In the genomic region with DNA sequence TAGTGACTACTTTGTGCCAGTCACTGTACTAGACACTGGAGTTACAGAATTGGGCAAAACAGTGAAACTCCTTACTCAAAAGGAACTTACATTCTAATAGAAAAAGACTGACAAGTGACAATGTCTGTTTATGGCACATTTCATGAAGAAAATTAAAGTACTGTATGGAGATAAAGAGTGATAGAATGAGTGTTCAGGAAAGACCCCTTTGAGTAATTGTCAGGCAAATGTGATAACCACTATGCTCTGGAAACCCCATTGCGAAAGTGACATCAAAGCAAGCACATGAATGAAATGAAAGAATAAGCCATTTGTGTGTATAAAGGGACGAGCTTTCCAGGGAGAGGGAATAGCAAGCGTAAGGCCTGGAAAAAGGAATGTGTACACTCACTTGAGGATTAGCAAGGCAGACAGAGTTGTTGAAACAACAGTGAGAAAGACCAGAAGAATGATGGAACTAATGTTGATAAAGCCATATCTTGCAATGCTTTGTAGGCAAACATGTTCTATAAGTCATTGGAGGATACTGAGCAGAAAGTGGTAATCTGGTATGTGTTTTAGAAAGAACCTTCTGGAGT, we compare ENCODE assay signal across 28 cellular contexts.
DNase-seq lines count a peak whose midpoint lies in the region; ATAC-seq, FAIRE-seq and TF ChIP-seq lines count a peak whose summit lies in the region.
"Had no signal": no experiment of that assay in that cellular context is flagged by ENCODE, and none has a peak within 500 bp of the region (broad histone marks: within the 10 kb centered on the region; RNA-seq: fewer than 3 reads in every experiment).

No MANE protein-coding gene starts in this region.

- H2AFZ ChIP-seq in neuronal stem cell (ENCODE audit: low read length): peak overlapping the region; percentile 52

- H3K4me3 ChIP-seq in cardiac fibroblast (replicated peaks in 1 of 2; ENCODE audit: low read depth in 2 of 2, low read length in 2 of 2) (no peak overlapping the region), neuronal stem cell (ENCODE audit: low read length in 2 of 2) (no peak overlapping the region)
- no peak overlapping the region for H3K4me3 ChIP-seq in CD4-positive, alpha-beta memory T cell (ENCODE audit: low read length in 2 of 2)
- H3K4me3 ChIP-seq: BLaER1, stomach, thyroid gland had no signal

- H3K9me3 Mint-ChIP-seq in stimulated activated naive CD8-positive, alpha-beta T cell treated with anti-CD3 and anti-CD28 coated beads, Interleukin-15, amount 100 ng/mL, for 72 hours: peaks cover 0 to 8% of the 10 kb centered on the region in 2 donors
- H3K9me3 Mint-ChIP-seq in CD4-positive, alpha-beta memory T cell: peaks cover 0 to 11% (median 3%) of the 10 kb centered on the region in 8 donors
- H3K9me3 Mint-ChIP-seq: activated CD4-positive, alpha-beta T cell treated with anti-CD3 and anti-CD28 coated beads, Interleukin-2, amount 10 ng/mL, durations not matched to agents 24 days and 14 days had no signal

- no peak overlapping the region for H4K91ac ChIP-seq in neuronal stem cell (ENCODE audit: low read depth, low read length, poor library complexity)

- H3K18ac ChIP-seq in neuronal stem cell (ENCODE audit: low read length): no peak overlapping the region

- no peak overlapping the region for H3K27ac ChIP-seq in neuronal stem cell (replicated peaks; ENCODE audit: low read length)
- H3K27ac ChIP-seq in CD4-positive, alpha-beta memory T cell (ENCODE audit: low read depth, low read length): no peak overlapping the region
- H3K27ac ChIP-seq: BLaER1, HL-60, stomach, thyroid gland, WERI-Rb-1 had no signal

- POLR2A ChIA-PET in CD4-positive, alpha-beta memory T cell (lab: Charles Lee; ENCODE audit: partially characterized antibody): no interaction called here

- H3K9ac ChIP-seq in neuronal stem cell (ENCODE audit: low read depth, low read length, poor library complexity): no peak overlapping the region
- H3K9ac ChIP-seq: BLaER1 had no signal

- CTCF ChIA-PET in CD4-positive, alpha-beta memory T cell (lab: Charles Lee; ENCODE audit: partially characterized antibody): no interaction called here

- no peak overlapping the region for H2AK5ac ChIP-seq in neuronal stem cell (ENCODE audit: low read depth, low read length)

- no peak overlapping the region for H3K14ac ChIP-seq in neuronal stem cell (ENCODE audit: low read length)

- H3K36me3 ChIP-seq in neuronal stem cell (replicated peaks in 1 of 2; ENCODE audit: control insufficient read depth in 2 of 2, insufficient read depth in 2 of 2, low read length in 2 of 2): no peaks in the 10 kb centered on the region
- no peaks in the 10 kb centered on the region for H3K36me3 ChIP-seq in CD4-positive, alpha-beta memory T cell (ENCODE audit: insufficient read depth, low read length)
- H3K36me3 ChIP-seq: BLaER1, stomach, thyroid gland, WERI-Rb-1 had no signal

- no peak overlapping the region for H3K23ac ChIP-seq in neuronal stem cell (ENCODE audit: low read depth, low read length, poor library complexity)

- no peak overlapping the region for H3K27ac Mint-ChIP-seq in stimulated activated naive CD8-positive, alpha-beta T cell treated with anti-CD3 and anti-CD28 coated beads, Interleukin-15, amount 100 ng/mL, for 72 hours
- no peak overlapping the region for H3K27ac Mint-ChIP-seq in CD4-positive, alpha-beta memory T cell
- H3K27ac Mint-ChIP-seq: activated CD4-positive, alpha-beta T cell treated with anti-CD3 and anti-CD28 coated beads, Interleukin-2, amount 10 ng/mL, durations not matched to agents 24 days and 14 days; activated naive CD8-positive, alpha-beta T cell treated with anti-CD3 and anti-CD28 coated beads, Interleukin-2, amount 50 U/mL, for 24 hours; immature natural killer cell; naive B cell had no signal

- H3K4ac ChIP-seq in neuronal stem cell (ENCODE audit: low read length): no peak overlapping the region

- no CpG with 5 or more reads among the region's 3 CpGs for WGBS in neuronal stem cell (ENCODE audit: extremely low coverage in 2 of 2, insufficient read length in 2 of 2, insufficient replicate concordance in 1 of 2), 2 donors

- H3K4me1 ChIP-seq in neuronal stem cell (ENCODE audit: control insufficient read depth in 2 of 2, insufficient read depth in 1 of 2, low read depth in 1 of 2, low read length in 2 of 2): peaks cover 0 to 2% of the 10 kb centered on the region in 2 donors
- no peaks in the 10 kb centered on the region for H3K4me1 ChIP-seq in CD4-positive, alpha-beta memory T cell (ENCODE audit: insufficient read depth, low read length)
- H3K4me1 ChIP-seq: BLaER1, thyroid gland had no signal

- no peak overlapping the region for H4K8ac ChIP-seq in neuronal stem cell (ENCODE audit: low read depth, low read length)

- H2BK15ac ChIP-seq in neuronal stem cell (ENCODE audit: low read length): no peak overlapping the region

- TF ChIP-seq CTCF in D721Med (IDR thresholded peaks at IDR 0.05; ENCODE audit: insufficient read depth, missing control alignments) (no peak), cardiac fibroblast (IDR thresholded peaks at IDR 0.05; ENCODE audit: low read depth, low read length) (no peak)

- no peaks in the 10 kb centered on the region for H3K9me3 ChIP-seq in neuronal stem cell (replicated peaks in 1 of 2; ENCODE audit: control insufficient read depth in 2 of 2, insufficient read depth in 1 of 2, low read depth in 1 of 2, low read length in 2 of 2)
- no peaks in the 10 kb centered on the region for H3K9me3 ChIP-seq in CD4-positive, alpha-beta memory T cell (ENCODE audit: control insufficient read depth in 1 of 2, low read length in 2 of 2)
- H3K9me3 ChIP-seq: BLaER1, stomach, thyroid gland had no signal

- no peak overlapping the region for H3K4me2 ChIP-seq in neuronal stem cell (ENCODE audit: insufficient read depth, low read length, poor library complexity, severe bottlenecking)
- H3K4me2 ChIP-seq: BLaER1 had no signal

- no peaks in the 10 kb centered on the region for H3K4me1 Mint-ChIP-seq in stimulated activated naive CD8-positive, alpha-beta T cell treated with anti-CD3 and anti-CD28 coated beads, Interleukin-15, amount 100 ng/mL, for 72 hours
- no peaks in the 10 kb centered on the region for H3K4me1 Mint-ChIP-seq in CD4-positive, alpha-beta memory T cell
- H3K4me1 Mint-ChIP-seq: activated CD4-positive, alpha-beta T cell treated with anti-CD3 and anti-CD28 coated beads, Interleukin-2, amount 10 ng/mL, durations not matched to agents 24 days and 14 days; activated naive CD8-positive, alpha-beta T cell treated with anti-CD3 and anti-CD28 coated beads, Interleukin-2, amount 50 U/mL, for 24 hours; immature natural killer cell; naive B cell had no signal

- H2BK120ac ChIP-seq in neuronal stem cell (ENCODE audit: low read depth, low read length): no peak overlapping the region

- DNase-seq in D721Med (ENCODE audit: insufficient read length, low spot score) (no peak), NCI-H226 (peak; percentile 12), cardiac fibroblast (ENCODE audit: low read depth in 2 of 2) (peak; percentile 11 to 17), neuronal stem cell (ENCODE audit: low spot score) (no peak), ureter (ENCODE audit: low spot score) (no peak)
- DNase-seq in stimulated activated naive CD8-positive, alpha-beta T cell treated with anti-CD3 and anti-CD28 coated beads, Interleukin-15, amount 100 ng/mL, for 72 hours: no peak
- no peak for DNase-seq in CD4-positive, alpha-beta memory T cell
- DNase-seq: ACHN; activated CD4-positive, alpha-beta T cell treated with anti-CD3 and anti-CD28 coated beads, Interleukin-2, amount 10 ng/mL, durations not matched to agents 24 days and 14 days; activated gamma-delta T cell treated with Interleukin-2 at 50 U/mL for 16 hours; activated naive CD8-positive, alpha-beta T cell treated with anti-CD3 and anti-CD28 coated beads, Interleukin-2, amount 50 U/mL, for 24 hours; activated T-cell treated with anti-CD3 and anti-CD28 coated beads, Interleukin-2, amount 50 U/mL, for 4 hours; DND-41; immature natural killer cell; Karpas-422; MV-4-11; naive B cell; NCI-H146; NCI-H510A treated with DMSO at 0.1 percent for 48 hours; occipital lobe; Right ventricle myocardium superior; stomach; thyroid gland; WERI-Rb-1 had no signal

- no peaks in the 10 kb centered on the region for H3K79me1 ChIP-seq in neuronal stem cell (ENCODE audit: low read depth, low read length)

- ATAC-seq in stimulated activated naive CD8-positive, alpha-beta T cell treated with anti-CD3 and anti-CD28 coated beads, Interleukin-15, amount 100 ng/mL, for 72 hours: no peak
- ATAC-seq: activated naive CD8-positive, alpha-beta T cell treated with anti-CD3 and anti-CD28 coated beads, Interleukin-2, amount 50 U/mL, for 24 hours; left lobe of liver had no signal

- no peaks in the 10 kb centered on the region for H3K36me3 Mint-ChIP-seq in CD4-positive, alpha-beta memory T cell
- H3K36me3 Mint-ChIP-seq: immature natural killer cell, naive B cell had no signal

- no peaks in the 10 kb centered on the region for H3K27me3 ChIP-seq in neuronal stem cell (ENCODE audit: control insufficient read depth in 3 of 3, insufficient read depth in 3 of 3, low read depth in 1 of 3, low read length in 3 of 3)
- H3K27me3 ChIP-seq in CD4-positive, alpha-beta memory T cell (ENCODE audit: insufficient read depth, low read length): no peaks in the 10 kb centered on the region
- H3K27me3 ChIP-seq: BLaER1, stomach, thyroid gland had no signal

- H2BK12ac ChIP-seq in neuronal stem cell (ENCODE audit: low read length): no peak overlapping the region

- H3K27me3 Mint-ChIP-seq in stimulated activated naive CD8-positive, alpha-beta T cell treated with anti-CD3 and anti-CD28 coated beads, Interleukin-15, amount 100 ng/mL, for 72 hours: no peaks in the 10 kb centered on the region
- no peaks in the 10 kb centered on the region for H3K27me3 Mint-ChIP-seq in CD4-positive, alpha-beta memory T cell
- H3K27me3 Mint-ChIP-seq: activated CD4-positive, alpha-beta T cell treated with anti-CD3 and anti-CD28 coated beads, Interleukin-2, amount 10 ng/mL, durations not matched to agents 24 days and 14 days; activated naive CD8-positive, alpha-beta T cell treated with anti-CD3 and anti-CD28 coated beads, Interleukin-2, amount 50 U/mL, for 24 hours; naive B cell had no signal

- H3K4me3 Mint-ChIP-seq in stimulated activated naive CD8-positive, alpha-beta T cell treated with anti-CD3 and anti-CD28 coated beads, Interleukin-15, amount 100 ng/mL, for 72 hours: no peak overlapping the region
- no peak overlapping the region for H3K4me3 Mint-ChIP-seq in CD4-positive, alpha-beta memory T cell
- H3K4me3 Mint-ChIP-seq: activated CD4-positive, alpha-beta T cell treated with anti-CD3 and anti-CD28 coated beads, Interleukin-2, amount 10 ng/mL, durations not matched to agents 24 days and 14 days; activated naive CD8-positive, alpha-beta T cell treated with anti-CD3 and anti-CD28 coated beads, Interleukin-2, amount 50 U/mL, for 24 hours; activated T-cell treated with anti-CD3 and anti-CD28 coated beads, Interleukin-2, amount 50 U/mL, for 4 hours; immature natural killer cell; naive B cell had no signal

- FAIRE-seq in D721Med (lab: Jason Lieb, UNC): peak; percentile 29
- FAIRE-seq: frontal cortex had no signal

- intact Hi-C loops in CD4-positive, alpha-beta memory T cell (cut with micrococcal nuclease): no loop called here

- no peak overlapping the region for H2BK5ac ChIP-seq in neuronal stem cell (ENCODE audit: low read length)

Comparison
In these comparisons a context has a peak if more than half of its experiments do, and no peak if none do; other contexts are left out.
1. DNase-seq: peak in NCI-H226 (single experiment) and cardiac fibroblast (2 of 2); none in D721Med (single experiment), neuronal stem cell (single experiment), ureter (single experiment), stimulated activated naive CD8-positive, alpha-beta T cell treated with anti-CD3 and anti-CD28 coated beads, Interleukin-15, amount 100 ng/mL, for 72 hours (0 of 2) and CD4-positive, alpha-beta memory T cell (0 of 5).